Comparison of ENCODE assay signal across 1 cellular context in genomic region chr17:44758414-44759095, GRCh38.
TF ChIP-seq lines count a peak whose summit lies in the region.

Gene ADAM11, plus strand, starts transcription at chr17:44758988. Its CDS starts 212 bp downstream, at chr17:44759200.

TF ChIP-seq in HepG2, 621 proteins besides CTCF, POLR2A, EP300 and RAD21 (continued from another document):
- peak; percentile 40; the same call in 1 of the 2 replicates for TF ChIP-seq PATZ1 (CRISPR knock-in tag; IDR thresholded peaks at IDR 0.05)
- 0 out of 2 replicates have a peak, but pooled peaks have one; percentile 18 for TF ChIP-seq ZNF746 (CRISPR knock-in tag; IDR thresholded peaks at IDR 0.05)
- no peak for TF ChIP-seq ZNF18 (CRISPR knock-in tag; IDR thresholded peaks at IDR 0.05; ENCODE audit: insufficient replicate concordance)
- TF ChIP-seq SRSF1 (optimal IDR thresholded peaks at IDR 0.05; ENCODE audit: low read depth, low read length): peak; percentile 51
- TF ChIP-seq ZNF280D (CRISPR knock-in tag; IDR thresholded peaks at IDR 0.05): no peak
- no peak for TF ChIP-seq MED8 (CRISPR knock-in tag; IDR thresholded peaks at IDR 0.05; ENCODE audit: insufficient replicate concordance)
- no peak for TF ChIP-seq NKX3-1 (CRISPR knock-in tag; IDR thresholded peaks at IDR 0.05)
- no peak for TF ChIP-seq MEIS2 (CRISPR knock-in tag; IDR thresholded peaks at IDR 0.05)
